22 cellular contexts compared by ENCODE assay signal in genomic region chrX:112662559-112663427, GRCh38. TPM values are rescaled to one million over a fixed set of nuclear protein-coding genes. Genes with fewer than 3 reads are reported as not detected.
A peak's percentile ranks its signal among the peaks of the same experiment; 100 is the strongest.
DNase-seq lines count a peak whose midpoint lies in the region; ATAC-seq and TF ChIP-seq lines count a peak whose summit lies in the region.
"Had no signal": no experiment of that assay in that cellular context is flagged by ENCODE, and none has a peak within 500 bp of the region (broad histone marks: within the 10 kb centered on the region; RNA-seq: fewer than 3 reads in every experiment).

No MANE protein-coding gene starts in this region.

- H3K4me1 ChIP-seq in prostate gland (replicated peaks) = no peaks in the 10 kb centered on the region
- H3K4me1 ChIP-seq: left lung, pancreas had no signal

- H3K9me3 ChIP-seq in prostate gland = no peaks in the 10 kb centered on the region
- H3K9me3 ChIP-seq: left lung, pancreas had no signal

- H3K4me3 ChIP-seq in prostate gland = no peak overlapping the region
- H3K4me3 ChIP-seq: left lung, pancreas had no signal

- H3K27me3 ChIP-seq in prostate gland (replicated peaks; ENCODE audit: insufficient read depth) = no peaks in the 10 kb centered on the region

- DNase-seq in caudate nucleus (lab: John Stamatoyannopoulos, UW) (peak in 9 of 61 donors; percentile 0 to 69 (median 0)), pons (ENCODE audit: low spot score) (peak; percentile 29), activated gamma-delta T cell (lab: John Stamatoyannopoulos, UW) (no peak), T-helper 2 cell (no peak), prostate gland (ENCODE audit: low spot score) (no peak)
- DNase-seq in activated effector memory CD4-positive, alpha-beta T cell treated with anti-CD3 and anti-CD28 coated beads, Interleukin-2, amount 50 U/mL, for 16 hours = no peak
- DNase-seq: activated CD4-positive, alpha-beta memory T cell treated with anti-CD3 and anti-CD28 coated beads for 36 hours; activated naive CD8-positive, alpha-beta T cell treated with anti-CD3 and anti-CD28 coated beads, Interleukin-2, amount 10 ng/mL, durations not matched to agents 7 days and 5 days; effector memory CD8-positive, alpha-beta T cell; foreskin fibroblast; GOT3; left lung; midbrain; NCI-H1417 treated with DMSO at 0.1 percent for 48 hours; NCI-H446; NCI-H82; pancreas had no signal

- WGBS in prostate gland = 65% methylated on average over 8 of the region's 8 CpGs

- no peaks in the 10 kb centered on the region for H3K36me3 ChIP-seq in prostate gland
- H3K36me3 ChIP-seq: left lung, pancreas had no signal

- peak; percentile 48 for ATAC-seq in GM18511 (IDR thresholded peaks at IDR 0.05; ENCODE audit: unreplicated experiment)
- ATAC-seq in HG03432 (IDR thresholded peaks at IDR 0.05; ENCODE audit: unreplicated experiment) = peak; percentile 31
- ATAC-seq: effector memory CD8-positive, alpha-beta T cell; left lung; Panc1; pancreas had no signal

- TF ChIP-seq CTCF in prostate gland (IDR thresholded peaks at IDR 0.05) = no peak

- intact Hi-C loops in prostate gland (cut with DNase I) = no loop called here

- H3K27ac ChIP-seq in caudate nucleus (ENCODE audit: low read depth, low read length) (peak overlapping the region; percentile 49), prostate gland (no peak overlapping the region)
- H3K27ac ChIP-seq: C4-2B, HL-60, left lung, pancreas had no signal

- no peak for TF ChIP-seq POLR2A in prostate gland (IDR thresholded peaks at IDR 0.05)

RNA-seq across cellular contexts. Expression of gene LHFPL1, which starts 16.9 kb away (rescaled TPM):
- total RNA-seq in prostate gland = 1 to 10 TPM in 1 of 2 donors, under 1 TPM in 1; 0.85 to 1.0 TPM
